Comparison of ENCODE assay signal across 20 cellular contexts in genomic region chr5:74626386-74627222, GRCh38. TPM values are rescaled to one million over a fixed set of nuclear protein-coding genes. Genes with fewer than 3 reads are reported as not detected.
DNase-seq lines count a peak whose midpoint lies in the region; ATAC-seq and TF ChIP-seq lines count a peak whose summit lies in the region.
"Had no signal": no experiment of that assay in that cellular context is flagged by ENCODE, and none has a peak within 500 bp of the region (broad histone marks: within the 10 kb centered on the region; RNA-seq: fewer than 3 reads in every experiment).

No MANE protein-coding gene starts in this region.

- no peaks in the 10 kb centered on the region for H3K27me3 ChIP-seq in WERI-Rb-1 (ENCODE audit: insufficient read depth, low read depth, severe bottlenecking)
- no peaks in the 10 kb centered on the region for H3K27me3 ChIP-seq in smooth muscle cell (ENCODE audit: low read depth)
- H3K27me3 ChIP-seq: left lung, thyroid gland had no signal

- peaks cover 63% of the 10 kb centered on the region for H3F3A ChIP-seq in smooth muscle cell (ENCODE audit: low read depth)

- H3K79me2 ChIP-seq in smooth muscle cell (ENCODE audit: low read depth) = peaks cover 5% of the 10 kb centered on the region

- H3K4me2 ChIP-seq in smooth muscle cell = no peak overlapping the region

- H3K4me1 ChIP-seq in smooth muscle cell (ENCODE audit: low read depth) = peaks cover 60% of the 10 kb centered on the region

- H3K9ac ChIP-seq in smooth muscle cell (ENCODE audit: low read depth) = no peak overlapping the region

- no peak for TF ChIP-seq CTCF in WERI-Rb-1 (IDR thresholded peaks at IDR 0.05; ENCODE audit: low read depth, low read length)
- TF ChIP-seq CTCF in smooth muscle cell (IDR thresholded peaks at IDR 0.05; ENCODE audit: borderline replicate concordance, insufficient read depth, poor library complexity, severe bottlenecking) = no peak

- ATAC-seq in left colon (peak; percentile 78), HG03045 (IDR thresholded peaks at IDR 0.05; ENCODE audit: unreplicated experiment) (no peak)
- ATAC-seq: left lung; PC-3; stimulated activated naive B cell treated with anti-CD40 and anti-IgM and Interleukin-4, amounts not matched to agents 10 μg/mL and 1 μg/mL and 100 μg/mL, for 72 hours had no signal

- WGBS in smooth muscle cell (ENCODE audit: low lambda C conversion rate) = 57% methylated on average over 7 of the region's 7 CpGs

- H3K27ac ChIP-seq in WERI-Rb-1 (peak overlapping the region; percentile 68), smooth muscle cell (ENCODE audit: low read depth) (peak overlapping the region; percentile 43)
- H3K27ac ChIP-seq: left lung, psoas muscle, thyroid gland had no signal

- H3K9me3 ChIP-seq in WERI-Rb-1 (ENCODE audit: severe bottlenecking) = peaks cover 10% of the 10 kb centered on the region
- no peaks in the 10 kb centered on the region for H3K9me3 ChIP-seq in smooth muscle cell (replicated peaks; ENCODE audit: low read depth)
- H3K9me3 ChIP-seq: left lung, psoas muscle, thyroid gland had no signal

- H3K4me3 ChIP-seq in WERI-Rb-1 (ENCODE audit: low read depth, low read length) = no peak overlapping the region
- H3K4me3 ChIP-seq in smooth muscle cell = no peak overlapping the region
- H3K4me3 ChIP-seq: left lung, psoas muscle, thyroid gland had no signal

- H3K36me3 ChIP-seq in WERI-Rb-1 = peaks cover 40% of the 10 kb centered on the region
- H3K36me3 ChIP-seq in smooth muscle cell (ENCODE audit: low read depth) = no peaks in the 10 kb centered on the region
- H3K36me3 ChIP-seq: thyroid gland had no signal

- DNase-seq in NCI-H524 (lab: John Stamatoyannopoulos, UW) (peak; percentile 69 to 75), NCI-H524 treated with DMSO at 0.1 percent for 48 hours (lab: John Stamatoyannopoulos, UW) (no peak), WERI-Rb-1 (peak; percentile 49), left colon (no peak), smooth muscle cell (lab: John Stamatoyannopoulos, UW; ENCODE audit: unreplicated experiment) (no peak), HK-2 (ENCODE audit: unreplicated experiment) (no peak)
- DNase-seq in activated CD4-positive, alpha-beta T cell treated with anti-CD3 and anti-CD28 coated beads for 1 hour = no peak
- DNase-seq: activated CD4-positive, alpha-beta T cell treated with anti-CD3 and anti-CD28 coated beads for 4 hours; activated gamma-delta T cell; C1 segment of cervical spinal cord; DMS79; left lung; NCI-H510A; PC-3; psoas muscle; stimulated activated CD4-positive, alpha-beta T cell treated with anti-CD3 and anti-CD28 coated beads, Interleukin-12 subunit alpha, Interleukin-12 subunit beta, amount 100 ng/mL, for 4 hours; stimulated activated naive B cell treated with anti-CD40 and anti-IgM and Interleukin-4, amounts not matched to agents 10 μg/mL and 1 μg/mL and 100 μg/mL, for 72 hours; T1000; thyroid gland had no signal

- no peak overlapping the region for H2AFZ ChIP-seq in smooth muscle cell (ENCODE audit: low read depth)

- intact Hi-C loops in left colon (cut with DNase I, micrococcal nuclease) = no loop called here

- peaks cover 36% of the 10 kb centered on the region for H4K20me1 ChIP-seq in smooth muscle cell (ENCODE audit: low read depth)

RNA-seq across cellular contexts. Expression of gene ENC1, which starts 13.9 kb away (rescaled TPM):
- total RNA-seq in left colon (10 to 100 TPM; 18.9 to 27.4 TPM), smooth muscle cell (110 and 117 TPM in 2 replicates)
- 17.4 and 73.4 TPM in 2 replicates for polyA plus RNA-seq in smooth muscle cell

RNA-seq across cellular contexts. Expression of gene HEXB, which starts 58.4 kb away (rescaled TPM):
- total RNA-seq in left colon (100 to 1,000 TPM; 153 to 216 TPM), smooth muscle cell (109 and 111 TPM in 2 replicates)
- polyA plus RNA-seq in smooth muscle cell = 102 and 108 TPM in 2 replicates

Comparison
In these comparisons a context has a peak if more than half of its experiments do, and no peak if none do; other contexts are left out.
1. DNase-seq: peak in NCI-H524 (2 of 2) and WERI-Rb-1 (single experiment); none in NCI-H524 treated with DMSO at 0.1 percent for 48 hours (single experiment), left colon (0 of 2), smooth muscle cell (single experiment), activated CD4-positive, alpha-beta T cell treated with anti-CD3 and anti-CD28 coated beads for 1 hour (single experiment) and HK-2 (single experiment).